In the genomic region with DNA sequence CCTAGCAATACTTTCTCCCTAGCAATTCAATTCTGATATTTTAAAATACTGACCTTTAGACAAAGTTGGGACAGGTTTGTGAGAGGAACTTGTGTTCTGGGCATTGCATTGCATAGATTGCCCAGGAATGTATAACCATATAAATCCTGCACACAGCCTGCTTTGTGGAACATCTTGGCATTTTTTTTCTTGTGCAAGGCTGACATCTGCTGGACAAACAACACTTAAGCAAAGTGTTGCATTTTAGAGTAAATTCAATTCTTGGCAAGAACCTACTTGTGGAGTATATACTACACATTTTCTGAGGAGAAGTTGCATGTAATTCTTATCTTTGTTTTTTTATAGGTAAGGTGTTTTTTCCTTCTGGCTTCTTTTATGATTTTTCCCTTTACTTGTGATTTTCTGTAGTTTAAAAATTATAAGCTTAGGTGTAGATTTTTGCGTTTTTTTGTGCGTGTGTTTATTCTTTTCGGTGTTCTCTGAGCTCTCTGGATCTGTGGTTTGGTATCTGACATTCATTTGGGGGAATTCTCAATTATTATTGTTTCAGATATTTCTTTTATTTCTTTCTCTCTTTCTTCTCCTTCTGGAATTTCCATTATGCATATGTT, we compare ENCODE assay signal across 8 cellular contexts. TPM values are rescaled to one million over a fixed set of nuclear protein-coding genes. Genes with fewer than 3 reads are reported as not detected.
DNase-seq lines count a peak whose midpoint lies in the region; FAIRE-seq and TF ChIP-seq lines count a peak whose summit lies in the region.

No MANE protein-coding gene starts in this region.

- no peak for TF ChIP-seq POLR2A in ovary (IDR thresholded peaks at IDR 0.05)

- H3K9me3 ChIP-seq in NT2/D1 (ENCODE audit: insufficient read depth, low read length) (no peaks in the 10 kb centered on the region), ovary (no peaks in the 10 kb centered on the region)

- peak; percentile 49 for DNase-seq in activated CD4-positive, CD25-positive, alpha-beta regulatory T cell treated with anti-CD3 and anti-CD28 coated beads, Interleukin-2, amount 50 U/mL, for 16 hours (ENCODE audit: low read depth, low spot score)
- DNase-seq in activated CD4-positive, CD25-positive, alpha-beta regulatory T cell treated with anti-CD3 and anti-CD28 coated beads, Interleukin-2, amount 50 U/mL, for 72 hours, result no peak
- DNase-seq in HPDE6-E6E7 (ENCODE audit: extremely low spot score) (peak; percentile 19), NT2/D1 (ENCODE audit: low read depth, low spot score) (peak; percentile 54), frontal cortex (ENCODE audit: low spot score in 2 of 2) (peak in 1 of 2 donors; percentile 41), ovary (peak in 3 of 5 donors; percentile 16 to 35 (median 25)), OCI-M2 (lab: John Stamatoyannopoulos, UW; ENCODE audit: unreplicated experiment) (no peak)
- peak; percentile 12 for DNase-seq in activated T-helper 9 cell treated with anti-CD3 and anti-CD28 coated beads, Interleukin-2, amount 50 U/mL, for 16 hours (ENCODE audit: low read depth)

- TF ChIP-seq EP300 in ovary (IDR thresholded peaks at IDR 0.05), result no peak

- H3K27me3 ChIP-seq in NT2/D1 (ENCODE audit: insufficient read depth, insufficient read length), result no peaks in the 10 kb centered on the region
- no peaks in the 10 kb centered on the region for H3K27me3 ChIP-seq in ovary

- H3K36me3 ChIP-seq in NT2/D1 (ENCODE audit: insufficient read depth, insufficient read length, low read length), result no peaks in the 10 kb centered on the region
- H3K36me3 ChIP-seq in ovary, result no peaks in the 10 kb centered on the region

- H3K9ac ChIP-seq in NT2/D1 (ENCODE audit: insufficient read length, low read depth), result no peak overlapping the region

- H3K4me1 ChIP-seq in NT2/D1 (ENCODE audit: insufficient read depth, insufficient read length) (no peaks in the 10 kb centered on the region), ovary (ENCODE audit: insufficient read depth) (peaks cover 4% of the 10 kb centered on the region)

- intact Hi-C loops in ovary (cut with DNase I), result loop anchor here in 1 of 4 donors (10.0 kb wide), 2 partner anchors 103 to 373 kb away; partner anchors contain the start of genes MUCL1 and PPP1R1A

- H3K4me3 ChIP-seq in NT2/D1 (ENCODE audit: insufficient read length, low read depth), result no peak overlapping the region
- no peak overlapping the region for H3K4me3 ChIP-seq in ovary

- no peak overlapping the region for H3K27ac ChIP-seq in ovary

- WGBS in ovary, 3 donors, result 64 to 98% (median 78%) methylated on average over 3 of the region's 3 CpGs

- peak; percentile 38 to 59 (median 52) for TF ChIP-seq CTCF in ovary (IDR thresholded peaks at IDR 0.05)

- peak; percentile 91 for FAIRE-seq in frontal cortex (lab: Jason Lieb, UNC)

RNA-seq across cellular contexts. Expression of gene TESPA1, which starts 26.4 kb away (rescaled TPM):
- not detected for total RNA-seq in frontal cortex
- 1 to 10 TPM; 1.3 to 3.5 (median 3.1) TPM for total RNA-seq in ovary
- polyA plus RNA-seq in ovary, result 1 to 10 TPM; 3.4 to 5.9 TPM

Comparison
In these comparisons a context has a peak if more than half of its experiments do, and no peak if none do; other contexts are left out.
1. DNase-seq: peak in activated CD4-positive, CD25-positive, alpha-beta regulatory T cell treated with anti-CD3 and anti-CD28 coated beads, Interleukin-2, amount 50 U/mL, for 16 hours (single experiment), HPDE6-E6E7 (single experiment), NT2/D1 (single experiment), activated T-helper 9 cell treated with anti-CD3 and anti-CD28 coated beads, Interleukin-2, amount 50 U/mL, for 16 hours (single experiment) and ovary (3 of 5); none in activated CD4-positive, CD25-positive, alpha-beta regulatory T cell treated with anti-CD3 and anti-CD28 coated beads, Interleukin-2, amount 50 U/mL, for 72 hours (single experiment) and OCI-M2 (single experiment).